21 cellular contexts compared by ENCODE assay signal in genomic region chr6:17923401-17923863, GRCh38.
DNase-seq lines count a peak whose midpoint lies in the region; ATAC-seq and TF ChIP-seq lines count a peak whose summit lies in the region.
"Had no signal": no experiment of that assay in that cellular context is flagged by ENCODE, and none has a peak within 500 bp of the region (broad histone marks: within the 10 kb centered on the region; RNA-seq: fewer than 3 reads in every experiment).

No MANE protein-coding gene starts in this region.

- no peak for ATAC-seq in heart right ventricle
- no peak for ATAC-seq in lower lobe of right lung
- no peak for ATAC-seq in upper lobe of right lung
- ATAC-seq in HG03196 (IDR thresholded peaks at IDR 0.05; ENCODE audit: unreplicated experiment) = no peak
- ATAC-seq: A549; Panc1; stimulated activated naive B cell treated with anti-CD40 and anti-IgM and Interleukin-4, amounts not matched to agents 10 μg/mL and 1 μg/mL and 100 μg/mL, for 72 hours had no signal

- peaks cover 8 to 95% (median 82%) of the 10 kb centered on the region in 9 donors for H3K4me1 ChIP-seq in heart right ventricle
- peaks cover 10% of the 10 kb centered on the region for H3K4me1 ChIP-seq in mammary epithelial cell (ENCODE audit: insufficient read depth, low read length)
- peaks cover 51% of the 10 kb centered on the region for H3K4me1 ChIP-seq in lower lobe of right lung
- H3K4me1 ChIP-seq in upper lobe of right lung = peaks cover 40% of the 10 kb centered on the region

- POLR2A ChIA-PET in activated CD4-positive, alpha-beta T cell treated with anti-CD3 and anti-CD28 coated beads, Interleukin-2, amount 10 ng/mL, durations not matched to agents 7 days and 5 days (lab: Charles Lee) = no interaction called here

- no peak overlapping the region for H3K9ac ChIP-seq in mammary epithelial cell (ENCODE audit: insufficient read depth, low read length)

- no TSS peak for BruUV-seq in mammary epithelial cell (replicated peaks; lab: Mats Ljungman, UMichigan)

- H3K36me3 ChIP-seq in heart right ventricle (no peaks in the 10 kb centered on the region), mammary epithelial cell (ENCODE audit: insufficient read depth, low read length) (no peaks in the 10 kb centered on the region), lower lobe of right lung (no peaks in the 10 kb centered on the region), upper lobe of right lung (no peaks in the 10 kb centered on the region)

- CTCF ChIA-PET in mammary epithelial cell (lab: Charles Lee; ENCODE audit: low non-redundant PET) = no interaction called here
- CTCF ChIA-PET in activated CD4-positive, alpha-beta T cell treated with anti-CD3 and anti-CD28 coated beads, Interleukin-2, amount 10 ng/mL, durations not matched to agents 7 days and 5 days (lab: Charles Lee) = no interaction called here

- TF ChIP-seq CTCF in heart right ventricle (IDR thresholded peaks at IDR 0.05) (no peak), mammary epithelial cell (conservative IDR thresholded peaks at IDR 0.05 in 1 of 2, IDR thresholded peaks at IDR 0.05 in 1 of 2; ENCODE audit: extremely low read depth in 1 of 2, insufficient read depth in 1 of 2, low read depth in 1 of 2, low read length in 2 of 2) (no peak), lower lobe of right lung (IDR thresholded peaks at IDR 0.05) (no peak), upper lobe of right lung (IDR thresholded peaks at IDR 0.05) (no peak)

- H3K27ac ChIP-seq in heart right ventricle (peak overlapping the region in 8 of 10 donors; percentile 26 to 93 (median 58)), mammary epithelial cell (ENCODE audit: insufficient read depth, low read depth, low read length) (peak overlapping the region; percentile 8), lower lobe of right lung (peak overlapping the region; percentile 51), upper lobe of right lung (peak overlapping the region; percentile 33)

- H3K27me3 Mint-ChIP-seq in activated CD4-positive, alpha-beta T cell treated with anti-CD3 and anti-CD28 coated beads, Interleukin-2, amount 10 ng/mL, durations not matched to agents 7 days and 5 days = peaks cover 24% of the 10 kb centered on the region
- H3K27me3 Mint-ChIP-seq: activated naive CD8-positive, alpha-beta T cell; stimulated activated naive B cell treated with anti-CD40 and anti-IgM and Interleukin-4, amounts not matched to agents 10 μg/mL and 1 μg/mL and 100 μg/mL, for 72 hours had no signal

- in situ Hi-C loops in mammary epithelial cell (cut with MboI; ENCODE audit: low sequenced_read_pairs in 2 of 2) = no loop called here

- no peak for DNase-seq in heart right ventricle
- DNase-seq in cardiac septum (ENCODE audit: low spot score) = no peak
- no peak for DNase-seq in mammary epithelial cell
- DNase-seq in lower lobe of right lung = no peak
- no peak for DNase-seq in upper lobe of right lung
- DNase-seq in activated CD4-positive, alpha-beta T cell treated with anti-CD3 and anti-CD28 coated beads, Interleukin-2, amount 10 ng/mL, durations not matched to agents 7 days and 5 days = no peak
- DNase-seq in NCI-H1105 (lab: John Stamatoyannopoulos, UW) = no peak
- DNase-seq: activated CD4-positive, alpha-beta memory T cell treated with anti-CD3 and anti-CD28 coated beads for 36 hours; activated T-cell treated with anti-CD3 and anti-CD28 coated beads, Interleukin-2, amount 50 U/mL, for 48 hours; CD4-positive, alpha-beta T cell; DMS79 treated with DMSO at 0.1 percent for 48 hours; KG1; NCI-H1092; NCI-H82; nucleus accumbens; stimulated activated naive B cell treated with anti-CD40 and anti-IgM and Interleukin-4, amounts not matched to agents 10 μg/mL and 1 μg/mL and 100 μg/mL, for 72 hours had no signal

- intact Hi-C loops in heart right ventricle (cut with DNase I) = loop anchor here in 1 of 10 donors (10.0 kb wide), 1 partner anchor 89 kb away; no protein-coding TSS in a partner anchor
- intact Hi-C loops in cardiac septum (cut with DNase I) = no loop called here
- intact Hi-C loops in mammary epithelial cell (cut with micrococcal nuclease) = no loop called here
- intact Hi-C loops in lower lobe of right lung (cut with DNase I) = no loop called here
- intact Hi-C loops in upper lobe of right lung (cut with DNase I) = no loop called here

- peak overlapping the region; percentile 58 for H2AFZ ChIP-seq in mammary epithelial cell (ENCODE audit: low read depth, low read length)

- H3K9me3 Mint-ChIP-seq in activated CD4-positive, alpha-beta T cell treated with anti-CD3 and anti-CD28 coated beads, Interleukin-2, amount 10 ng/mL, durations not matched to agents 7 days and 5 days = no peaks in the 10 kb centered on the region
- H3K9me3 Mint-ChIP-seq: activated CD4-positive, alpha-beta memory T cell treated with anti-CD3 and anti-CD28 coated beads for 36 hours; CD4-positive, alpha-beta T cell; central memory CD8-positive, alpha-beta T cell; stimulated activated naive B cell treated with anti-CD40 and anti-IgM and Interleukin-4, amounts not matched to agents 10 μg/mL and 1 μg/mL and 100 μg/mL, for 72 hours had no signal

- H3K27me3 ChIP-seq in heart right ventricle (no peaks in the 10 kb centered on the region), mammary epithelial cell (ENCODE audit: insufficient read depth, low read length) (no peaks in the 10 kb centered on the region), lower lobe of right lung (ENCODE audit: low read depth) (no peaks in the 10 kb centered on the region), upper lobe of right lung (no peaks in the 10 kb centered on the region)

- peak overlapping the region; percentile 46 for H3K4me2 ChIP-seq in mammary epithelial cell (ENCODE audit: insufficient read depth, low read depth, low read length)
- H3K4me2 ChIP-seq: A549 had no signal

- H3K4me1 Mint-ChIP-seq in activated CD4-positive, alpha-beta T cell treated with anti-CD3 and anti-CD28 coated beads, Interleukin-2, amount 10 ng/mL, durations not matched to agents 7 days and 5 days = no peaks in the 10 kb centered on the region
- H3K4me1 Mint-ChIP-seq: central memory CD8-positive, alpha-beta T cell had no signal

- peaks cover 95% of the 10 kb centered on the region for H3K79me2 ChIP-seq in mammary epithelial cell (ENCODE audit: insufficient read depth, low read length)

- dilution Hi-C loops in mammary epithelial cell (cut with HindIII; ENCODE audit: low sequenced_read_pairs) = no loop called here

- H3K27ac Mint-ChIP-seq in activated CD4-positive, alpha-beta T cell treated with anti-CD3 and anti-CD28 coated beads, Interleukin-2, amount 10 ng/mL, durations not matched to agents 7 days and 5 days = no peak overlapping the region
- H3K27ac Mint-ChIP-seq: activated CD4-positive, alpha-beta memory T cell treated with anti-CD3 and anti-CD28 coated beads for 36 hours; activated naive CD8-positive, alpha-beta T cell; CD4-positive, alpha-beta T cell; stimulated activated naive B cell treated with anti-CD40 and anti-IgM and Interleukin-4, amounts not matched to agents 10 μg/mL and 1 μg/mL and 100 μg/mL, for 72 hours had no signal

- H3K9me3 ChIP-seq in heart right ventricle = no peaks in the 10 kb centered on the region
- H3K9me3 ChIP-seq in mammary epithelial cell (replicated peaks; ENCODE audit: insufficient read depth, low read length) = no peaks in the 10 kb centered on the region
- H3K9me3 ChIP-seq in lower lobe of right lung = no peaks in the 10 kb centered on the region
- H3K9me3 ChIP-seq in upper lobe of right lung = no peaks in the 10 kb centered on the region
- H3K9me3 ChIP-seq: A549 had no signal

- H3K4me3 ChIP-seq in heart right ventricle (no peak overlapping the region), mammary epithelial cell (replicated peaks in 1 of 3; ENCODE audit: insufficient read depth in 1 of 3, low read depth in 2 of 3, low read length in 3 of 3) (no peak overlapping the region), lower lobe of right lung (no peak overlapping the region), upper lobe of right lung (no peak overlapping the region)
- H3K4me3 ChIP-seq: A549 had no signal

- H3K4me3 Mint-ChIP-seq in activated CD4-positive, alpha-beta T cell treated with anti-CD3 and anti-CD28 coated beads, Interleukin-2, amount 10 ng/mL, durations not matched to agents 7 days and 5 days = no peak overlapping the region
- H3K4me3 Mint-ChIP-seq: activated CD4-positive, alpha-beta memory T cell treated with anti-CD3 and anti-CD28 coated beads for 36 hours; activated naive CD8-positive, alpha-beta T cell; CD4-positive, alpha-beta T cell; central memory CD8-positive, alpha-beta T cell; stimulated activated naive B cell treated with anti-CD40 and anti-IgM and Interleukin-4, amounts not matched to agents 10 μg/mL and 1 μg/mL and 100 μg/mL, for 72 hours had no signal

- WGBS in heart right ventricle, 2 donors = 39% methylated on average over 4 of the region's 4 CpGs
- 21% methylated on average over 4 of the region's 4 CpGs for WGBS in mammary epithelial cell (ENCODE audit: low coverage, missing lambda C conversion rate)

- H3K36me3 Mint-ChIP-seq in activated CD4-positive, alpha-beta T cell treated with anti-CD3 and anti-CD28 coated beads, Interleukin-2, amount 10 ng/mL, durations not matched to agents 7 days and 5 days (ENCODE audit: low read depth) = no peaks in the 10 kb centered on the region
- H3K36me3 Mint-ChIP-seq: activated CD4-positive, alpha-beta memory T cell treated with anti-CD3 and anti-CD28 coated beads for 36 hours; activated naive CD8-positive, alpha-beta T cell; stimulated activated naive B cell treated with anti-CD40 and anti-IgM and Interleukin-4, amounts not matched to agents 10 μg/mL and 1 μg/mL and 100 μg/mL, for 72 hours had no signal

- H4K20me1 ChIP-seq in mammary epithelial cell (ENCODE audit: insufficient read depth, low read length) = no peaks in the 10 kb centered on the region

Comparison
In these comparisons a context has a peak if more than half of its experiments do, and no peak if none do; other contexts are left out.
1. H3K27ac ChIP-seq: peak in every context shown above with its lines; median percentile 58 in heart right ventricle; 51 in lower lobe of right lung; 33 in upper lobe of right lung; 8 in mammary epithelial cell.